Comparison of ENCODE assay signal across 9 cellular contexts in genomic region chr1:18953656-18954259, GRCh38. TPM values are rescaled to one million over a fixed set of nuclear protein-coding genes. Genes with fewer than 3 reads are reported as not detected.
DNase-seq lines count a peak whose midpoint lies in the region; ATAC-seq, FAIRE-seq and TF ChIP-seq lines count a peak whose summit lies in the region.
"Had no signal": no experiment of that assay in that cellular context is flagged by ENCODE, and none has a peak within 500 bp of the region (broad histone marks: within the 10 kb centered on the region; RNA-seq: fewer than 3 reads in every experiment).

No MANE protein-coding gene starts in this region.

- H3K9me1 ChIP-seq in endothelial cell of umbilical vein (replicated peaks; ENCODE audit: control insufficient read depth, extremely low read depth, insufficient read depth, low read length), result no peaks in the 10 kb centered on the region

- CTCF ChIA-PET in Panc1 (lab: Charles Lee), result interaction anchor here (0.9 to 1.4 kb wide), 2 partner anchors 17 to 47 kb away, joined by 3 read pairs; no protein-coding TSS in a partner anchor
- CTCF ChIA-PET in endothelial cell of umbilical vein (lab: Charles Lee), result interaction anchor here (1.5 to 6.6 kb wide), 8 partner anchors 9 to 143 kb away, joined by 5 to 113 read pairs (median 25); no protein-coding TSS in a partner anchor

- TF ChIP-seq CTCF in Panc1 (IDR thresholded peaks at IDR 0.05) (no peak), endothelial cell of umbilical vein (IDR thresholded peaks at IDR 0.05; ENCODE audit: extremely low read depth in 1 of 2, insufficient read depth in 1 of 2, low read depth in 1 of 2, low read length in 2 of 2) (no peak), neural progenitor cell (IDR thresholded peaks at IDR 0.05) (no peak)

- peak overlapping the region; percentile 98 for H3K27ac ChIP-seq in CD4-positive, CD25-positive, alpha-beta regulatory T cell (ENCODE audit: insufficient read depth, low read length, poor library complexity, severe bottlenecking)
- H3K27ac ChIP-seq in Panc1 (ENCODE audit: low read length), result peak overlapping the region; percentile 89
- peak overlapping the region; percentile 82 for H3K27ac ChIP-seq in endothelial cell of umbilical vein (ENCODE audit: insufficient read depth, low read depth, low read length)
- no peak overlapping the region for H3K27ac ChIP-seq in neural progenitor cell

- H3K79me2 ChIP-seq in endothelial cell of umbilical vein (ENCODE audit: control insufficient read depth, insufficient read depth, low read length) (peaks cover 76% of the 10 kb centered on the region), neural progenitor cell (ENCODE audit: low read depth) (no peaks in the 10 kb centered on the region)

- intact Hi-C loops in Panc1 (cut with micrococcal nuclease; ENCODE audit: unreplicated experiment) (loop anchor here (5.0 to 10.0 kb wide), 3 partner anchors 41 to 121 kb away; no protein-coding TSS in a partner anchor), endothelial cell of umbilical vein (cut with micrococcal nuclease) (loop anchor here (1.0 kb wide), 1 partner anchor 130 kb away; no protein-coding TSS in a partner anchor)

- FAIRE-seq in endothelial cell of umbilical vein (lab: Jason Lieb, UNC), result no peak

- peak overlapping the region; percentile 93 to 98 (median 95) for H3K4me3 Mint-ChIP-seq in CD4-positive, CD25-positive, alpha-beta regulatory T cell
- peak overlapping the region; percentile 88 for H3K4me3 Mint-ChIP-seq in neural progenitor cell

- H2AFZ ChIP-seq in endothelial cell of umbilical vein (ENCODE audit: low read depth, low read length) (no peak overlapping the region), neural progenitor cell (replicated peaks) (no peak overlapping the region)

- H4K20me1 ChIP-seq in endothelial cell of umbilical vein (replicated peaks; ENCODE audit: control insufficient read depth, extremely low read depth, insufficient read depth, low read length) (no peaks in the 10 kb centered on the region), neural progenitor cell (ENCODE audit: low read depth) (peaks cover 8% of the 10 kb centered on the region)

- peak overlapping the region; percentile 62 to 99 (median 94) for H3K27ac Mint-ChIP-seq in CD4-positive, CD25-positive, alpha-beta regulatory T cell
- no peak overlapping the region for H3K27ac Mint-ChIP-seq in neural progenitor cell

- H3K4me2 ChIP-seq in endothelial cell of umbilical vein (ENCODE audit: insufficient read depth, low read length), result peak overlapping the region; percentile 94
- no peak overlapping the region for H3K4me2 ChIP-seq in neural progenitor cell

- peaks cover 29% of the 10 kb centered on the region for H3F3A ChIP-seq in neural progenitor cell (ENCODE audit: low read depth)

- dilution Hi-C loops in endothelial cell of umbilical vein (cut with MboI; ENCODE audit: extremely low pct_ligation_motif_present, low sequenced_read_pairs), result no loop called here

- no peaks in the 10 kb centered on the region for H3K9me3 Mint-ChIP-seq in CD4-positive, CD25-positive, alpha-beta regulatory T cell
- H3K9me3 Mint-ChIP-seq in neural progenitor cell, result no peaks in the 10 kb centered on the region

- H3K36me3 ChIP-seq in CD4-positive, CD25-positive, alpha-beta regulatory T cell (ENCODE audit: control insufficient read depth, insufficient read depth, low read length), result peaks cover 3% of the 10 kb centered on the region
- H3K36me3 ChIP-seq in Panc1 (ENCODE audit: control insufficient read depth, insufficient read depth, low read length), result no peaks in the 10 kb centered on the region
- no peaks in the 10 kb centered on the region for H3K36me3 ChIP-seq in endothelial cell of umbilical vein (ENCODE audit: control insufficient read depth in 2 of 2, extremely low read depth in 1 of 2, insufficient read depth in 2 of 2, low read length in 2 of 2)
- no peaks in the 10 kb centered on the region for H3K36me3 ChIP-seq in neural progenitor cell

- no peak for ATAC-seq in CD4-positive, CD25-positive, alpha-beta regulatory T cell (ENCODE audit: low read depth in 2 of 2)
- no peak for ATAC-seq in Panc1

- H3K36me3 Mint-ChIP-seq in CD4-positive, CD25-positive, alpha-beta regulatory T cell, result no peaks in the 10 kb centered on the region
- no peaks in the 10 kb centered on the region for H3K36me3 Mint-ChIP-seq in neural progenitor cell

- in situ Hi-C loops in Panc1 (cut with HindIII; ENCODE audit: low pct_unique_long_range_greater_than_20kb, low sequenced_read_pairs), result no loop called here

- TF ChIP-seq POLR2A in endothelial cell of umbilical vein (IDR thresholded peaks at IDR 0.05; ENCODE audit: low read depth, low read length), result no peak

- H3K4me1 ChIP-seq in CD4-positive, CD25-positive, alpha-beta regulatory T cell (ENCODE audit: control insufficient read depth, insufficient read depth, low read length, poor library complexity, severe bottlenecking), result peaks cover 80% of the 10 kb centered on the region
- H3K4me1 ChIP-seq in Panc1 (ENCODE audit: control insufficient read depth, insufficient read depth, low read length), result peaks cover 52% of the 10 kb centered on the region
- H3K4me1 ChIP-seq in endothelial cell of umbilical vein (ENCODE audit: control insufficient read depth, extremely low read depth, insufficient read depth, low read length), result peaks cover 52% of the 10 kb centered on the region
- peaks cover 23% of the 10 kb centered on the region for H3K4me1 ChIP-seq in neural progenitor cell

- peak overlapping the region; percentile 92 for H3K4me3 ChIP-seq in CD4-positive, CD25-positive, alpha-beta regulatory T cell (ENCODE audit: low read depth, low read length)
- H3K4me3 ChIP-seq in Panc1 (ENCODE audit: low read depth in 2 of 2, low read length in 2 of 2), result peak overlapping the region; percentile 71 to 85
- peak overlapping the region in 1 of 3 experiments; percentile 89 for H3K4me3 ChIP-seq in endothelial cell of umbilical vein (replicated peaks in 1 of 3; ENCODE audit: insufficient read depth in 1 of 3, low read depth in 1 of 3, low read length in 3 of 3)
- no peak overlapping the region for H3K4me3 ChIP-seq in neural progenitor cell

- peaks cover 11% of the 10 kb centered on the region for H3K27me3 Mint-ChIP-seq in CD4-positive, CD25-positive, alpha-beta regulatory T cell
- H3K27me3 Mint-ChIP-seq in neural progenitor cell (ENCODE audit: insufficient read depth, low read depth), result peaks cover 18% of the 10 kb centered on the region

- H3K9me3 ChIP-seq in CD4-positive, CD25-positive, alpha-beta regulatory T cell (ENCODE audit: control insufficient read depth in 2 of 2, low read length in 2 of 2), result no peaks in the 10 kb centered on the region
- H3K9me3 ChIP-seq in Panc1 (ENCODE audit: control insufficient read depth, insufficient read depth, low read depth, low read length), result no peaks in the 10 kb centered on the region
- H3K9me3 ChIP-seq in endothelial cell of umbilical vein (replicated peaks; ENCODE audit: control insufficient read depth, insufficient read depth, low read length), result no peaks in the 10 kb centered on the region
- H3K9me3 ChIP-seq in neural progenitor cell (ENCODE audit: low read depth), result no peaks in the 10 kb centered on the region

- DNase-seq in CD4-positive, CD25-positive, alpha-beta regulatory T cell, result peak in 1 of 3 donors; percentile 16
- DNase-seq in Panc1 (ENCODE audit: low read depth, low spot score), result no peak
- no peak for DNase-seq in endothelial cell of umbilical vein (ENCODE audit: low read depth, low spot score)
- DNase-seq in neural progenitor cell (ENCODE audit: low spot score), result no peak
- no peak for DNase-seq in GM19240 (ENCODE audit: insufficient read length, low spot score)
- no peak for DNase-seq in GM19238 (ENCODE audit: insufficient read length, low spot score)
- DNase-seq in NCI-H446 treated with DMSO at 0.1 percent for 48 hours (lab: John Stamatoyannopoulos, UW), result no peak
- DNase-seq in A172 (ENCODE audit: low spot score), result no peak
- DNase-seq: GOT3 had no signal

- POLR2A ChIA-PET in Panc1 (lab: Charles Lee), result no interaction called here
- POLR2A ChIA-PET in endothelial cell of umbilical vein (lab: Charles Lee), result interaction anchor here (1.0 to 1.5 kb wide), 2 partner anchors 28 to 45 kb away, joined by 4 to 7 read pairs; no protein-coding TSS in a partner anchor

- H3K9ac ChIP-seq in endothelial cell of umbilical vein (replicated peaks; ENCODE audit: extremely low read depth, insufficient read depth, low read length), result peak overlapping the region; percentile 84
- H3K9ac ChIP-seq in neural progenitor cell, result no peak overlapping the region

- H3K4me1 Mint-ChIP-seq in CD4-positive, CD25-positive, alpha-beta regulatory T cell, result peaks cover 14 to 82% (median 66%) of the 10 kb centered on the region in 4 donors
- H3K4me1 Mint-ChIP-seq in neural progenitor cell, result peaks cover 47% of the 10 kb centered on the region

- TSS peak; percentile 67 for BruUV-seq in Panc1 (replicated peaks; lab: Mats Ljungman, UMichigan)
- no TSS peak for BruUV-seq in endothelial cell of umbilical vein (replicated peaks; lab: Mats Ljungman, UMichigan)

- no peaks in the 10 kb centered on the region for H3K27me3 ChIP-seq in CD4-positive, CD25-positive, alpha-beta regulatory T cell (ENCODE audit: control insufficient read depth, insufficient read depth, low read length)
- no peaks in the 10 kb centered on the region for H3K27me3 ChIP-seq in Panc1 (ENCODE audit: control insufficient read depth, insufficient read depth, low read length)
- H3K27me3 ChIP-seq in endothelial cell of umbilical vein (ENCODE audit: control insufficient read depth in 2 of 2, insufficient read depth in 2 of 2, low read length in 2 of 2), result no peaks in the 10 kb centered on the region
- peaks cover 57% of the 10 kb centered on the region for H3K27me3 ChIP-seq in neural progenitor cell

RNA-seq across cellular contexts. Expression of gene IFFO2, which starts 2.7 kb away (rescaled TPM):
- 101 TPM for total RNA-seq in CD4-positive, CD25-positive, alpha-beta regulatory T cell
- polyA plus RNA-seq in CD4-positive, CD25-positive, alpha-beta regulatory T cell, result 1 to 10 TPM; 1.4 to 4.7 (median 2.9) TPM
- 59.4 TPM for total RNA-seq in Panc1 (2021; ENCODE audit: unreplicated experiment)
- 53.4 TPM for polyA plus RNA-seq in Panc1 (2012; ENCODE audit: insufficient read length)
- 31.1 and 35.1 TPM in 2 replicates for total RNA-seq in endothelial cell of umbilical vein
- 28.3 and 31.3 TPM in 2 replicates for polyA plus RNA-seq in endothelial cell of umbilical vein
- polyA plus RNA-seq in endothelial cell of umbilical vein (2011; cell fraction: cytosol; rRNA removed), result 22.7 and 26.3 TPM in 2 replicates
- polyA plus RNA-seq in endothelial cell of umbilical vein (2011; cell fraction: nucleus; rRNA removed), result 26.9 and 30.2 TPM in 2 replicates
- polyA plus RNA-seq in endothelial cell of umbilical vein (2012), result 23.3 and 30.7 TPM in 2 replicates
- 18.4 and 22.0 TPM in 2 replicates for polyA minus RNA-seq in endothelial cell of umbilical vein
- 2.8 TPM for polyA minus RNA-seq in endothelial cell of umbilical vein (2011; cell fraction: cytosol; rRNA and poly(A)+ RNA removed)
- polyA minus RNA-seq in endothelial cell of umbilical vein (2011; cell fraction: nucleus; rRNA and poly(A)+ RNA removed), result 18.1 and 20.8 TPM in 2 replicates
- 0.65 and 1.5 TPM in 2 replicates for total RNA-seq in neural progenitor cell (ENCODE audit: low replicate concordance)
- total RNA-seq in A172 (2014; rRNA removed; shearing (Covaris generic)), result 6.3 and 7.1 TPM in 2 replicates

RNA-seq across cellular contexts. Expression of gene ALDH4A1, which starts 51.4 kb away (rescaled TPM):
- 1.4 TPM for total RNA-seq in CD4-positive, CD25-positive, alpha-beta regulatory T cell
- 1 to 10 TPM; 1.0 to 2.0 (median 1.5) TPM for polyA plus RNA-seq in CD4-positive, CD25-positive, alpha-beta regulatory T cell
- total RNA-seq in Panc1 (2021; ENCODE audit: unreplicated experiment) (21.7 TPM), endothelial cell of umbilical vein (17.4 and 18.6 TPM in 2 replicates), neural progenitor cell (ENCODE audit: low replicate concordance) (21.8 and 39.9 TPM in 2 replicates)
- polyA plus RNA-seq in Panc1 (2012; ENCODE audit: insufficient read length), result 41.3 TPM
- 18.5 and 19.7 TPM in 2 replicates for polyA plus RNA-seq in endothelial cell of umbilical vein
- polyA plus RNA-seq in endothelial cell of umbilical vein (2011; cell fraction: cytosol; rRNA removed), result 14.8 and 15.4 TPM in 2 replicates
- polyA plus RNA-seq in endothelial cell of umbilical vein (2011; cell fraction: nucleus; rRNA removed), result 25.8 and 26.6 TPM in 2 replicates
- 8.9 and 11.3 TPM in 2 replicates for polyA plus RNA-seq in endothelial cell of umbilical vein (2012)
- 10.3 and 20.1 TPM in 2 replicates for polyA minus RNA-seq in endothelial cell of umbilical vein
- 10.5 TPM for polyA minus RNA-seq in endothelial cell of umbilical vein (2011; cell fraction: cytosol; rRNA and poly(A)+ RNA removed)
- 8.3 and 28.2 TPM in 2 replicates for polyA minus RNA-seq in endothelial cell of umbilical vein (2011; cell fraction: nucleus; rRNA and poly(A)+ RNA removed)
- total RNA-seq in A172 (2014; rRNA removed; shearing (Covaris generic)), result 8.4 and 10.1 TPM in 2 replicates
